ENCODE assay signal across 1 cellular context in genomic region chr2:96404446-96405373, GRCh38.
TF ChIP-seq lines count a peak whose summit lies in the region.

No MANE protein-coding gene starts in this region.

TF ChIP-seq in GM23338, 12 proteins besides CTCF, POLR2A, EP300 and RAD21 (continued from another document):
- TF ChIP-seq ZNF114 (CRISPR knock-in tag; IDR thresholded peaks at IDR 0.05) = no peak
- no peak for TF ChIP-seq JUNB (IDR thresholded peaks at IDR 0.05; ENCODE audit: unreplicated experiment)
